Comparison of ENCODE assay signal across 16 cellular contexts in genomic region chrX:94977562-94977961, GRCh38.
DNase-seq lines count a peak whose midpoint lies in the region; ATAC-seq, FAIRE-seq and TF ChIP-seq lines count a peak whose summit lies in the region.
"Had no signal": no experiment of that assay in that cellular context is flagged by ENCODE, and none has a peak within 500 bp of the region (broad histone marks: within the 10 kb centered on the region; RNA-seq: fewer than 3 reads in every experiment).

No MANE protein-coding gene starts in this region.

- 0% methylated on average over 2 of the region's 2 CpGs for WGBS in GM12878 (ENCODE audit: insufficient coverage, insufficient replicate concordance, low lambda C conversion rate, missing lambda C conversion rate)

- SMC1A ChIA-PET in GM12878 (lab: Charles Lee; ENCODE audit: uncharacterized antibody, unreplicated experiment): interaction anchor here (1.2 to 2.1 kb wide), 5 partner anchors 14 to 146 kb away, joined by 4 to 7 read pairs (median 5); no protein-coding TSS in a partner anchor

- H3K4me1 ChIP-seq in GM12878 (ENCODE audit: control insufficient read depth, insufficient read depth, low read length) (no peaks in the 10 kb centered on the region), osteoblast (ENCODE audit: insufficient read depth, low read length) (no peaks in the 10 kb centered on the region)

- ATAC-seq in GM18868 (IDR thresholded peaks at IDR 0.05; ENCODE audit: unreplicated experiment) (peak; percentile 57), GM12878 (peak; percentile 47), HG02852 (IDR thresholded peaks at IDR 0.05; ENCODE audit: unreplicated experiment) (no peak)

- TF ChIP-seq CTCF in GM12878 (IDR thresholded peaks at IDR 0.05 in 2 of 3, conservative IDR thresholded peaks at IDR 0.05 in 1 of 3; ENCODE audit: control insufficient read depth in 2 of 3, extremely low read depth in 1 of 3, insufficient read depth in 1 of 3, low read depth in 3 of 3, low read length in 3 of 3) (no peak), osteoblast (IDR thresholded peaks at IDR 0.05; ENCODE audit: extremely low read depth, low read depth, low read length) (no peak)

- H4K20me1 ChIP-seq in GM12878 (ENCODE audit: control insufficient read depth, insufficient read depth): no peaks in the 10 kb centered on the region
- no peaks in the 10 kb centered on the region for H4K20me1 ChIP-seq in osteoblast (ENCODE audit: insufficient read depth, low read length)

- POLR2A ChIA-PET in GM12878 (lab: Charles Lee): interaction anchor here (2.7 kb wide), 1 partner anchor 45 kb away, joined by 7 read pairs; no protein-coding TSS in a partner anchor

- TF ChIP-seq EP300 in GM12878 (IDR thresholded peaks at IDR 0.05; ENCODE audit: borderline replicate concordance in 1 of 2, control insufficient read depth in 1 of 2, low read depth in 2 of 2, low read length in 2 of 2): no peak

- intact Hi-C loops in GM12878 (cut with micrococcal nuclease; ENCODE audit: unreplicated experiment): no loop called here

- H3K27ac ChIP-seq in GM12878 (ENCODE audit: control insufficient read depth, insufficient read depth) (no peak overlapping the region), osteoblast (ENCODE audit: low read depth, low read length) (no peak overlapping the region)

- RAD21 ChIA-PET in GM12878 (lab: Charles Lee; ENCODE audit: unreplicated experiment): interaction anchor here (1.8 to 3.9 kb wide), 3 partner anchors 46 to 147 kb away, joined by 4 to 12 read pairs (median 7); no protein-coding TSS in a partner anchor

- H3K4me3 ChIP-seq in GM12878: no peak overlapping the region
- H3K4me3 ChIP-seq in osteoblast (ENCODE audit: insufficient read depth, low read length): no peak overlapping the region
- H3K4me3 ChIP-seq: HAP-1 had no signal

- TF ChIP-seq RAD21 in GM12878 (IDR thresholded peaks at IDR 0.05; ENCODE audit: insufficient read depth, low read depth, low read length): no peak

- no peaks in the 10 kb centered on the region for H3K27me3 ChIP-seq in GM12878 (replicated peaks in 1 of 2; ENCODE audit: control insufficient read depth in 2 of 2, insufficient read depth in 2 of 2, low read length in 1 of 2)
- H3K27me3 ChIP-seq in osteoblast (ENCODE audit: insufficient read depth, low read length): no peaks in the 10 kb centered on the region

- H3K79me2 ChIP-seq in GM12878 (ENCODE audit: control insufficient read depth, insufficient read depth, low read length) (no peaks in the 10 kb centered on the region), osteoblast (ENCODE audit: insufficient read depth, low read length) (no peaks in the 10 kb centered on the region)

- in situ Hi-C loops in GM12878 (cut with MboI): no loop called here

- H3K36me3 ChIP-seq in GM12878 (ENCODE audit: control insufficient read depth in 2 of 2, insufficient read depth in 2 of 2, low read length in 1 of 2): no peaks in the 10 kb centered on the region
- H3K36me3 ChIP-seq in osteoblast (ENCODE audit: insufficient read depth, low read length): no peaks in the 10 kb centered on the region
- H3K36me3 ChIP-seq: HAP-1 had no signal

- CTCF ChIA-PET in GM12878 (lab: Yijun Ruan, JAX): interaction anchor here (1.0 to 1.8 kb wide), 3 partner anchors 10 to 146 kb away, joined by 3 read pairs; no protein-coding TSS in a partner anchor

- H3K4me2 ChIP-seq in GM12878 (ENCODE audit: control insufficient read depth, insufficient read depth): no peak overlapping the region
- no peak overlapping the region for H3K4me2 ChIP-seq in osteoblast (ENCODE audit: insufficient read depth, low read length)

- no peak for FAIRE-seq in GM12878 (lab: Jason Lieb, UNC)
- FAIRE-seq: A204.1, GM12891, H1 had no signal

- H2AFZ ChIP-seq in GM12878 (ENCODE audit: control insufficient read depth, low read depth, low read length): no peak overlapping the region
- no peak overlapping the region for H2AFZ ChIP-seq in osteoblast (ENCODE audit: low read length)

- TF ChIP-seq POLR2A in GM12878 (IDR thresholded peaks at IDR 0.05; ENCODE audit: low read depth, low read length): no peak

- no peak overlapping the region for H3K9ac ChIP-seq in GM12878 (ENCODE audit: control insufficient read depth, insufficient read depth, low read length)

- peak; percentile 66 for DNase-seq in DMS53 (lab: John Stamatoyannopoulos, UW)
- no peak for DNase-seq in GM12878 (ENCODE audit: low read depth, low spot score)
- peak; percentile 13 for DNase-seq in osteoblast (ENCODE audit: insufficient read length, low spot score, missing footprints)
- no peak for DNase-seq in HCEC 1CT
- DNase-seq in HPDE6-E6E7 (ENCODE audit: extremely low spot score): no peak
- DNase-seq: C1 segment of cervical spinal cord; CD4-positive, alpha-beta memory T cell; HFFc6; IMR-90; KBM-7 had no signal

- BruUV-seq in GM12878 (replicated peaks; lab: Mats Ljungman, UMichigan): no TSS peak

- no peaks in the 10 kb centered on the region for H3K9me3 ChIP-seq in GM12878 (replicated peaks; ENCODE audit: control insufficient read depth, insufficient read depth, low read length)
- no peaks in the 10 kb centered on the region for H3K9me3 ChIP-seq in osteoblast (ENCODE audit: low read depth, low read length)
- H3K9me3 ChIP-seq: HAP-1 had no signal

TF ChIP-seq in GM12878, 131 proteins besides CTCF, POLR2A, EP300 and RAD21 (continues in another document):
- no peak for TF ChIP-seq E2F8 (IDR thresholded peaks at IDR 0.05; ENCODE audit: low read depth, partially characterized antibody)
- no peak for TF ChIP-seq EGR1 (IDR thresholded peaks at IDR 0.05; ENCODE audit: borderline replicate concordance in 1 of 2, low read depth in 2 of 2, low read length in 2 of 2)
- no peak for TF ChIP-seq CHD4 (IDR thresholded peaks at IDR 0.05)
- TF ChIP-seq USF2 (IDR thresholded peaks at IDR 0.05; ENCODE audit: borderline replicate concordance, low read depth, low read length): no peak
- no peak for TF ChIP-seq SIX5 (IDR thresholded peaks at IDR 0.05; ENCODE audit: low read depth, low read length, severe bottlenecking)
- TF ChIP-seq NFIC (IDR thresholded peaks at IDR 0.05; ENCODE audit: low read depth, low read length): no peak
- no peak for TF ChIP-seq ZBTB40 (IDR thresholded peaks at IDR 0.05; ENCODE audit: borderline replicate concordance)

Comparison
In these comparisons a context has a peak if more than half of its experiments do, and no peak if none do; other contexts are left out.
1. DNase-seq: peak in DMS53 (single experiment) and osteoblast (single experiment); none in GM12878 (single experiment), HCEC 1CT (single experiment) and HPDE6-E6E7 (single experiment).